Comparison of ENCODE assay signal across 8 cellular contexts in the genomic region with DNA sequence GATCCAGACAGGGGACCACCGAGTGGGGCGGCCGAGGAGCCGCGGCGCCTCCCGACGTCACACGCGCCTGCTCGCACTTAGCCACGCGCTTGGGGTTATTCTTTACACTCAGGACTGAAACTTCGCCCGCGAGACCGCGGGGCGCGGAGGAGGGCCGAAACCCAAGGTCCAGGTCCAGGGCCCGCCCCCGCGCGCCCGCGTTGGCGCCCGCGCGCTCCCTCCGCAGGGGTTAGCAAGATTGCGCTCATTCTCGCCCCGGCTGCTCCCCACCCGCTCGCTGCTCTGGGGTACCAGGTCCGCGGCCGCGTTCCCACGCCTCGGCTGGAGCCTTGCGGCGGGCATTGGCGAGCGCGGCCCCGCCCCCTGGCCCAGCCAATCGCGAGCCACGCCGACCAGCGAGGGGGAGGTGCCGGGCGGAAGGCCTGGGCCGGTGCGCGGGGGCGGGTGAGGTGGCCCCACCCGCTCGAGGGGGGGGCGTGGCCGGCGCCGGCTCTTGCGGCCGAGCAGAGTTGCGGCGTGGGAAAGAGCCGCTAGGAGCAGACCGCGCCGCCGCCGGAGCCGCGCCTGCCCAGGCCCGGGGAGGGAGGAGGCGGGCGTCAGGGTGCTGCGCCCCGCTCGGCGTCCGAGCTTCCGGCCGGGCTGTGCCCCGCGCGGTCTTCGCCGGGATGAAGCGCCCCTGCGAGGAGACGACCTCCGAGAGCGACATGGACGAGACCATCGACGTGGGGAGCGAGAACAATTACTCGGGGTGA. TPM values are rescaled to one million over a fixed set of nuclear protein-coding genes. Genes with fewer than 3 reads are reported as not detected.
DNase-seq lines count a peak whose midpoint lies in the region; ATAC-seq and TF ChIP-seq lines count a peak whose summit lies in the region.

Gene HEY2 (plus strand): TSS at position 521 of the 752 bp plus-strand sequence. CDS start 145 bp downstream, at position 666.

- peaks cover 9 to 49% (median 13%) of the 10 kb centered on the region in 3 donors for H3K4me1 ChIP-seq in esophagus squamous epithelium

- no peak for TF ChIP-seq CTCF in Calu3 (IDR thresholded peaks at IDR 0.05; ENCODE audit: unreplicated experiment)
- TF ChIP-seq CTCF in esophagus squamous epithelium (IDR thresholded peaks at IDR 0.05), result peak in 2 of 6 experiments; percentile 7 to 37

- no peaks in the 10 kb centered on the region for H3K9me3 ChIP-seq in esophagus squamous epithelium

- no CpG with 5 or more reads among the region's 103 CpGs for WGBS in esophagus squamous epithelium, 2 donors

- no peaks in the 10 kb centered on the region for H3K9me3 Mint-ChIP-seq in Calu3 (ENCODE audit: low read depth, unreplicated experiment)
- no peaks in the 10 kb centered on the region for H3K9me3 Mint-ChIP-seq in activated T-helper 1 cell treated with anti-CD3 and anti-CD28 coated beads, Interleukin-12 subunit alpha, Interleukin-12 subunit beta, Interleukin-2, Interleukin-4 antibody, amounts not matched to agents 30 ng/mL and 10 ng/mL and 1 ng/mL, durations not matched to agents 14 hours and 24 hours and 36 hours

- H3K4me3 Mint-ChIP-seq in Calu3 (ENCODE audit: low read depth, unreplicated experiment), result peak within 1 kb of the TSS; percentile 83
- H3K4me3 Mint-ChIP-seq in activated T-helper 1 cell treated with anti-CD3 and anti-CD28 coated beads, Interleukin-12 subunit alpha, Interleukin-12 subunit beta, Interleukin-2, Interleukin-4 antibody, amounts not matched to agents 30 ng/mL and 10 ng/mL and 1 ng/mL, durations not matched to agents 14 hours and 24 hours and 36 hours, result peak within 1 kb of the TSS; percentile 83

- peaks cover 59% of the 10 kb centered on the region for H3K27me3 Mint-ChIP-seq in Calu3 (ENCODE audit: unreplicated experiment)
- H3K27me3 Mint-ChIP-seq in activated T-helper 1 cell treated with anti-CD3 and anti-CD28 coated beads, Interleukin-12 subunit alpha, Interleukin-12 subunit beta, Interleukin-2, Interleukin-4 antibody, amounts not matched to agents 30 ng/mL and 10 ng/mL and 1 ng/mL, durations not matched to agents 14 hours and 24 hours and 36 hours (ENCODE audit: insufficient read depth), result peaks cover 67% of the 10 kb centered on the region

- CTCF ChIA-PET in Calu3 (lab: Charles Lee), result no interaction called here

- H3K36me3 ChIP-seq in esophagus squamous epithelium, result no peaks in the 10 kb centered on the region

- BruUV-seq in Calu3 (replicated peaks; lab: Mats Ljungman, UMichigan), result no TSS peak

- H3K27ac ChIP-seq in esophagus squamous epithelium, result peak within 1 kb of the TSS; percentile 84 to 91 (median 88)

- peaks cover 0 to 91% (median 12%) of the 10 kb centered on the region in 4 donors for H3K27me3 ChIP-seq in esophagus squamous epithelium

- H3K27ac Mint-ChIP-seq in Calu3 (ENCODE audit: unreplicated experiment), result no peak within 1 kb of the TSS
- peak within 1 kb of the TSS; percentile 49 for H3K27ac Mint-ChIP-seq in activated T-helper 1 cell treated with anti-CD3 and anti-CD28 coated beads, Interleukin-12 subunit alpha, Interleukin-12 subunit beta, Interleukin-2, Interleukin-4 antibody, amounts not matched to agents 30 ng/mL and 10 ng/mL and 1 ng/mL, durations not matched to agents 14 hours and 24 hours and 36 hours

- ATAC-seq in GM21423 (IDR thresholded peaks at IDR 0.05; ENCODE audit: unreplicated experiment), result peak; percentile 83

- intact Hi-C loops in Calu3 (cut with micrococcal nuclease; ENCODE audit: unreplicated experiment), result no loop called here
- intact Hi-C loops in activated T-helper 1 cell treated with anti-CD3 and anti-CD28 coated beads, Interleukin-12 subunit alpha, Interleukin-12 subunit beta, Interleukin-2, Interleukin-4 antibody, amounts not matched to agents 30 ng/mL and 10 ng/mL and 1 ng/mL, durations not matched to agents 14 hours and 24 hours and 36 hours (cut with micrococcal nuclease), result loop anchor here (1.0 to 5.0 kb wide), 6 partner anchors 31 to 1368 kb away; partner anchors contain the start of genes CENPW, HINT3, RSPO3 and TPD52L1
- intact Hi-C loops in esophagus squamous epithelium (cut with DNase I), result no loop called here

- peaks cover 17% of the 10 kb centered on the region for H3K4me1 Mint-ChIP-seq in Calu3 (ENCODE audit: low read depth, unreplicated experiment)
- H3K4me1 Mint-ChIP-seq in activated T-helper 1 cell treated with anti-CD3 and anti-CD28 coated beads, Interleukin-12 subunit alpha, Interleukin-12 subunit beta, Interleukin-2, Interleukin-4 antibody, amounts not matched to agents 30 ng/mL and 10 ng/mL and 1 ng/mL, durations not matched to agents 14 hours and 24 hours and 36 hours (ENCODE audit: low read depth), result peaks cover 45% of the 10 kb centered on the region

- H3K4me3 ChIP-seq in esophagus squamous epithelium, result peak within 1 kb of the TSS; percentile 64 to 73 (median 68)

- DNase-seq in Calu3 (peak; percentile 91), HUDEP-2 (lab: John Stamatoyannopoulos, UW; ENCODE audit: unreplicated experiment in 76 of 76) (peak in 74 of 76 experiments; percentile 60 to 98 (median 90)), OCI-M2 (lab: John Stamatoyannopoulos, UW; ENCODE audit: unreplicated experiment) (peak; percentile 58), esophagus squamous epithelium (lab: John Stamatoyannopoulos, UW) (peak; percentile 37), myocyte (ENCODE audit: low read depth) (peak; percentile 85)
- peak; percentile 83 for DNase-seq in activated T-helper 1 cell treated with anti-CD3 and anti-CD28 coated beads, Interleukin-12 subunit alpha, Interleukin-12 subunit beta, Interleukin-2, Interleukin-4 antibody, amounts not matched to agents 30 ng/mL and 10 ng/mL and 1 ng/mL, durations not matched to agents 14 hours and 24 hours and 36 hours (ENCODE audit: low spot score)
- peak; percentile 56 to 64 for DNase-seq in stimulated activated CD8-positive, alpha-beta memory T cell treated with anti-CD3 and anti-CD28 coated beads, Interleukin-7, amount 100 ng/mL, for 1 hour (ENCODE audit: low read depth in 2 of 2)

- TF ChIP-seq POLR2A in esophagus squamous epithelium (IDR thresholded peaks at IDR 0.05), result peak in 2 of 4 donors; percentile 56 to 85

- peaks cover 26% of the 10 kb centered on the region for H3K36me3 Mint-ChIP-seq in Calu3 (ENCODE audit: insufficient read depth, unreplicated experiment)
- no peaks in the 10 kb centered on the region for H3K36me3 Mint-ChIP-seq in activated T-helper 1 cell treated with anti-CD3 and anti-CD28 coated beads, Interleukin-12 subunit alpha, Interleukin-12 subunit beta, Interleukin-2, Interleukin-4 antibody, amounts not matched to agents 30 ng/mL and 10 ng/mL and 1 ng/mL, durations not matched to agents 14 hours and 24 hours and 36 hours (ENCODE audit: low read depth)

RNA-seq across cellular contexts. Expression of gene HEY2, which starts in this region (rescaled TPM):
- total RNA-seq in Calu3 (2022) (0.47 and 0.64 TPM in 2 replicates), esophagus squamous epithelium (1 to 10 TPM in 2 of 4 donors, under 1 TPM in 1, not detected in 1; 0.61 to 2.8 (median 1.3) TPM), myocyte (0.08 TPM in 1 of 2 replicates, not detected in the other)
- total RNA-seq in activated T-helper 1 cell treated with anti-CD3 and anti-CD28 coated beads, Interleukin-12 subunit alpha, Interleukin-12 subunit beta, Interleukin-2, Interleukin-4 antibody, amounts not matched to agents 30 ng/mL and 10 ng/mL and 1 ng/mL, durations not matched to agents 14 hours and 24 hours and 36 hours, result not detected in 2 replicates
- polyA plus RNA-seq in myocyte (2012), result not detected

Comparison
In these comparisons a context has a peak if more than half of its experiments do, and no peak if none do; other contexts are left out.
1. Peak in every context shown above with its lines: DNase-seq, ATAC-seq, H3K4me3 ChIP-seq and H3K27ac ChIP-seq.
2. Peak in DNase-seq in Calu3; RNA of the gene not detected or under 1 TPM.
3. Peak in DNase-seq in activated T-helper 1 cell treated with anti-CD3 and anti-CD28 coated beads, Interleukin-12 subunit alpha, Interleukin-12 subunit beta, Interleukin-2, Interleukin-4 antibody, amounts not matched to agents 30 ng/mL and 10 ng/mL and 1 ng/mL, durations not matched to agents 14 hours and 24 hours and 36 hours; RNA of the gene not detected or under 1 TPM.
4. Peak in DNase-seq in myocyte; RNA of the gene not detected or under 1 TPM.
5. DNase-seq: peak in every context shown above with its lines; median percentile 91 in Calu3; 90 in HUDEP-2; 85 in myocyte; 83 in activated T-helper 1 cell treated with anti-CD3 and anti-CD28 coated beads, Interleukin-12 subunit alpha, Interleukin-12 subunit beta, Interleukin-2, Interleukin-4 antibody, amounts not matched to agents 30 ng/mL and 10 ng/mL and 1 ng/mL, durations not matched to agents 14 hours and 24 hours and 36 hours; 60 in stimulated activated CD8-positive, alpha-beta memory T cell treated with anti-CD3 and anti-CD28 coated beads, Interleukin-7, amount 100 ng/mL, for 1 hour; 58 in OCI-M2; 37 in esophagus squamous epithelium.